ENCODE assay signal across 8 cellular contexts in genomic region chr16:4474192-4474961, GRCh38.
DNase-seq lines count a peak whose midpoint lies in the region; ATAC-seq lines count a peak whose summit lies in the region.

Gene NMRAL1 (minus strand): TSS chr16:4474625. CDS start chr16:4474132, 493 bp downstream.

- DNase-seq in GDM1 (lab: John Stamatoyannopoulos, UW) (peak; percentile 90), NCI-H510A (lab: John Stamatoyannopoulos, UW) (peak; percentile 81), kidney tubule cell (ENCODE audit: low spot score) (peak; percentile 94)
- peak; percentile 96 for DNase-seq in activated CD4-positive, alpha-beta T cell treated with anti-CD3 and anti-CD28 coated beads for 48 hours
- peak; percentile 44 to 86 (median 70) for DNase-seq in stimulated activated CD4-positive, alpha-beta T cell treated with anti-CD3 and anti-CD28 coated beads, Interleukin-1b, Interleukin-23, amount 100 ng/mL, for 24 hours (ENCODE audit: low read depth in 4 of 4, low spot score in 1 of 4)

- ATAC-seq in HG02884 (IDR thresholded peaks at IDR 0.05; ENCODE audit: unreplicated experiment): peak; percentile 49
- ATAC-seq in HG02852 (IDR thresholded peaks at IDR 0.05; ENCODE audit: unreplicated experiment): no peak

- H3K27ac ChIP-seq in cingulate gyrus (ENCODE audit: low read depth, low read length): peak within 1 kb of the TSS; percentile 65
